In the genomic region with DNA sequence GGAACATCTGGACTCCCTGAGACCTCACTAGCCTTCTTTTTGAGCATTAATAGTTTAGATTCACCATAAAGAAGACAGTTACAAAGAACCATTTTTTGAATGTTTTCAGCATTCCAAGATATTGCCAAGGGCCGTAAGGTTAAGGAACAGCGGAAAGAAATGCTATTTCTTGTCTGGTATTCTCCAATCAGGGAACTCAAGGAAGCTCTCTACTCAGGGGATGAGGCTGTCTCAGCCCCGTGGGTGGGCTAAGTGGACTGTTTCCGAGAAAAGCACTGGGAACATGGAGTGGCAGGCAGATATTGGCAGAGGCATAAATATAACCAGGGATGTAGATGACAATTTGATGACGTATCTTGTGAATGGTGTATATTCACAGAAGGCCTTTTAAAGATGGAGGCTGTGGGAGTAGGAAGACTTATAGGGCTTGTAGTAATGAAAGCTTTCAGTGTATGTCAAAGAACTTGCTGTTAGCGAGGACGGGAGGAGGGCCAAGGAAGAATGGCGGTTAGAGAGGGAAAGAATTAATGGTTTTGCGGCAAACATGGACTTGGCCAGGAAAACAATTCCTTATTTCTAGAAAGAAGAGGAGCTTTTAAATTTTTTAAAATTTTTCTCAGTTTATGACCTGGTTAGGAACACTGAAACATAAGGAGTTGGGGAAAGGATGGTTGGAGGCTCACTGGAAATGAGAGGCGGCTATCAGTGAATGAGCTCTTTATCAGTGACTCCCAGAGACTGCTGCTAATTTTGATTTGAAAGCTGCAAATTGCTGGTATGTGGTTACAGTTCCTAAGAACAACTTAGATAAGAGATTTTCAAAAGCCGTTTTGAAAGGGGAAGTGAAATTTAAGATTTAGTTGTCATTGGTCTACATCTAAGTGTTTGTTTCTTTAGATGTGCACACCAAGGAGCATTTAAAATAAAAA, we compare ENCODE assay signal across 1 cellular context.
TF ChIP-seq lines count a peak whose summit lies in the region.

No MANE protein-coding gene starts in this region.

TF ChIP-seq in GM12878, 131 proteins besides CTCF, POLR2A, EP300 and RAD21 (continued from another document and continues in another):
- TF ChIP-seq, protein P1, sequence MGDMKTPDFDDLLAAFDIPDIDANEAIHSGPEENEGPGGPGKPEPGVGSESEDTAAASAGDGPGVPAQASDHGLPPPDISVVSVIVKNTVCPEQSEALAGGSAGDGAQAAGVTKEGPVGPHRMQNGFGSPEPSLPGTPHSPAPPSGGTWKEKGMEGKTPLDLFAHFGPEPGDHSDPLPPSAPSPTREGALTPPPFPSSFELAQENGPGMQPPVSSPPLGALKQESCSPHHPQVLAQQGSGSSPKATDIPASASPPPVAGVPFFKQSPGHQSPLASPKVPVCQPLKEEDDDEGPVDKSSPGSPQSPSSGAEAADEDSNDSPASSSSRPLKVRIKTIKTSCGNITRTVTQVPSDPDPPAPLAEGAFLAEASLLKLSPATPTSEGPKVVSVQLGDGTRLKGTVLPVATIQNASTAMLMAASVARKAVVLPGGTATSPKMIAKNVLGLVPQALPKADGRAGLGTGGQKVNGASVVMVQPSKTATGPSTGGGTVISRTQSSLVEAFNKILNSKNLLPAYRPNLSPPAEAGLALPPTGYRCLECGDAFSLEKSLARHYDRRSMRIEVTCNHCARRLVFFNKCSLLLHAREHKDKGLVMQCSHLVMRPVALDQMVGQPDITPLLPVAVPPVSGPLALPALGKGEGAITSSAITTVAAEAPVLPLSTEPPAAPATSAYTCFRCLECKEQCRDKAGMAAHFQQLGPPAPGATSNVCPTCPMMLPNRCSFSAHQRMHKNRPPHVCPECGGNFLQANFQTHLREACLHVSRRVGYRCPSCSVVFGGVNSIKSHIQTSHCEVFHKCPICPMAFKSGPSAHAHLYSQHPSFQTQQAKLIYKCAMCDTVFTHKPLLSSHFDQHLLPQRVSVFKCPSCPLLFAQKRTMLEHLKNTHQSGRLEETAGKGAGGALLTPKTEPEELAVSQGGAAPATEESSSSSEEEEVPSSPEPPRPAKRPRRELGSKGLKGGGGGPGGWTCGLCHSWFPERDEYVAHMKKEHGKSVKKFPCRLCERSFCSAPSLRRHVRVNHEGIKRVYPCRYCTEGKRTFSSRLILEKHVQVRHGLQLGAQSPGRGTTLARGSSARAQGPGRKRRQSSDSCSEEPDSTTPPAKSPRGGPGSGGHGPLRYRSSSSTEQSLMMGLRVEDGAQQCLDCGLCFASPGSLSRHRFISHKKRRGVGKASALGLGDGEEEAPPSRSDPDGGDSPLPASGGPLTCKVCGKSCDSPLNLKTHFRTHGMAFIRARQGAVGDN (IDR thresholded peaks at IDR 0.05): no peak
- TF ChIP-seq, protein P2, sequence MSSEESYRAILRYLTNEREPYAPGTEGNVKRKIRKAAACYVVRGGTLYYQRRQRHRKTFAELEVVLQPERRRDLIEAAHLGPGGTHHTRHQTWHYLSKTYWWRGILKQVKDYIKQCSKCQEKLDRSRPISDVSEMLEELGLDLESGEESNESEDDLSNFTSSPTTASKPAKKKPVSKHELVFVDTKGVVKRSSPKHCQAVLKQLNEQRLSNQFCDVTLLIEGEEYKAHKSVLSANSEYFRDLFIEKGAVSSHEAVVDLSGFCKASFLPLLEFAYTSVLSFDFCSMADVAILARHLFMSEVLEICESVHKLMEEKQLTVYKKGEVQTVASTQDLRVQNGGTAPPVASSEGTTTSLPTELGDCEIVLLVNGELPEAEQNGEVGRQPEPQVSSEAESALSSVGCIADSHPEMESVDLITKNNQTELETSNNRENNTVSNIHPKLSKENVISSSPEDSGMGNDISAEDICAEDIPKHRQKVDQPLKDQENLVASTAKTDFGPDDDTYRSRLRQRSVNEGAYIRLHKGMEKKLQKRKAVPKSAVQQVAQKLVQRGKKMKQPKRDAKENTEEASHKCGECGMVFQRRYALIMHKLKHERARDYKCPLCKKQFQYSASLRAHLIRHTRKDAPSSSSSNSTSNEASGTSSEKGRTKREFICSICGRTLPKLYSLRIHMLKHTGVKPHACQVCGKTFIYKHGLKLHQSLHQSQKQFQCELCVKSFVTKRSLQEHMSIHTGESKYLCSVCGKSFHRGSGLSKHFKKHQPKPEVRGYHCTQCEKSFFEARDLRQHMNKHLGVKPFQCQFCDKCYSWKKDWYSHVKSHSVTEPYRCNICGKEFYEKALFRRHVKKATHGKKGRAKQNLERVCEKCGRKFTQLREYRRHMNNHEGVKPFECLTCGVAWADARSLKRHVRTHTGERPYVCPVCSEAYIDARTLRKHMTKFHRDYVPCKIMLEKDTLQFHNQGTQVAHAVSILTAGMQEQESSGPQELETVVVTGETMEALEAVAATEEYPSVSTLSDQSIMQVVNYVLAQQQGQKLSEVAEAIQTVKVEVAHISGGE (CRISPR knock-in tag; IDR thresholded peaks at IDR 0.05): no peak
- TF ChIP-seq IRF3 (IDR thresholded peaks at IDR 0.05): no peak
- TF ChIP-seq SREBF1 (IDR thresholded peaks at IDR 0.05; ENCODE audit: low read length): no peak
- TF ChIP-seq STAT1 (conservative IDR thresholded peaks at IDR 0.05): no peak
- no peak for TF ChIP-seq USF2 (IDR thresholded peaks at IDR 0.05; ENCODE audit: borderline replicate concordance, low read depth, low read length)
- TF ChIP-seq FOXM1 (IDR thresholded peaks at IDR 0.05; ENCODE audit: low read depth, low read length): 0 out of 2 replicates have a peak, but pooled peaks have one; percentile 23
- TF ChIP-seq DPF2 (IDR thresholded peaks at IDR 0.05): peak; percentile 51; the same call in 1 of the 2 replicates
- peak; percentile 53 for TF ChIP-seq MEF2B (IDR thresholded peaks at IDR 0.05; ENCODE audit: partially characterized antibody, poor library complexity, severe bottlenecking)
- TF ChIP-seq CEBPB (IDR thresholded peaks at IDR 0.05; ENCODE audit: borderline replicate concordance in 1 of 2, low read depth in 2 of 2, low read length in 2 of 2): no peak
- TF ChIP-seq POU2F2 (IDR thresholded peaks at IDR 0.05; ENCODE audit: borderline replicate concordance, low read depth, low read length): no peak
- no peak for TF ChIP-seq HDAC2 (IDR thresholded peaks at IDR 0.05)
- TF ChIP-seq MYC (IDR thresholded peaks at IDR 0.05; ENCODE audit: insufficient read depth, insufficient read length, insufficient replicate concordance, low read length, severe bottlenecking): no peak
- no peak for TF ChIP-seq NBN (IDR thresholded peaks at IDR 0.05)
- TF ChIP-seq, protein P3, sequence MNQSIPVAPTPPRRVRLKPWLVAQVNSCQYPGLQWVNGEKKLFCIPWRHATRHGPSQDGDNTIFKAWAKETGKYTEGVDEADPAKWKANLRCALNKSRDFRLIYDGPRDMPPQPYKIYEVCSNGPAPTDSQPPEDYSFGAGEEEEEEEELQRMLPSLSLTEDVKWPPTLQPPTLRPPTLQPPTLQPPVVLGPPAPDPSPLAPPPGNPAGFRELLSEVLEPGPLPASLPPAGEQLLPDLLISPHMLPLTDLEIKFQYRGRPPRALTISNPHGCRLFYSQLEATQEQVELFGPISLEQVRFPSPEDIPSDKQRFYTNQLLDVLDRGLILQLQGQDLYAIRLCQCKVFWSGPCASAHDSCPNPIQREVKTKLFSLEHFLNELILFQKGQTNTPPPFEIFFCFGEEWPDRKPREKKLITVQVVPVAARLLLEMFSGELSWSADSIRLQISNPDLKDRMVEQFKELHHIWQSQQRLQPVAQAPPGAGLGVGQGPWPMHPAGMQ (IDR thresholded peaks at IDR 0.05; ENCODE audit: borderline replicate concordance): no peak
- no peak for TF ChIP-seq HDGF (IDR thresholded peaks at IDR 0.05)
- TF ChIP-seq YY1 (IDR thresholded peaks at IDR 0.05; ENCODE audit: low read depth, low read length): peak; percentile 51
- no peak for TF ChIP-seq ASH2L (IDR thresholded peaks at IDR 0.05; ENCODE audit: borderline replicate concordance, low read depth)
- TF ChIP-seq SIX5 (IDR thresholded peaks at IDR 0.05; ENCODE audit: low read depth, low read length, severe bottlenecking): no peak
- no peak for TF ChIP-seq SUPT20H (IDR thresholded peaks at IDR 0.05; ENCODE audit: borderline replicate concordance, control insufficient read depth, low read depth, low read length)
- TF ChIP-seq ZNF622 (IDR thresholded peaks at IDR 0.05): no peak
- TF ChIP-seq RFX5 (IDR thresholded peaks at IDR 0.05; ENCODE audit: low read depth, low read length): no peak
- TF ChIP-seq CBFB (IDR thresholded peaks at IDR 0.05; ENCODE audit: low read depth): 0 out of 2 replicates have a peak, but pooled peaks have one; percentile 38
- no peak for TF ChIP-seq ZNF384 (IDR thresholded peaks at IDR 0.05; ENCODE audit: borderline replicate concordance, low read depth, low read length)
- TF ChIP-seq, protein P4, sequence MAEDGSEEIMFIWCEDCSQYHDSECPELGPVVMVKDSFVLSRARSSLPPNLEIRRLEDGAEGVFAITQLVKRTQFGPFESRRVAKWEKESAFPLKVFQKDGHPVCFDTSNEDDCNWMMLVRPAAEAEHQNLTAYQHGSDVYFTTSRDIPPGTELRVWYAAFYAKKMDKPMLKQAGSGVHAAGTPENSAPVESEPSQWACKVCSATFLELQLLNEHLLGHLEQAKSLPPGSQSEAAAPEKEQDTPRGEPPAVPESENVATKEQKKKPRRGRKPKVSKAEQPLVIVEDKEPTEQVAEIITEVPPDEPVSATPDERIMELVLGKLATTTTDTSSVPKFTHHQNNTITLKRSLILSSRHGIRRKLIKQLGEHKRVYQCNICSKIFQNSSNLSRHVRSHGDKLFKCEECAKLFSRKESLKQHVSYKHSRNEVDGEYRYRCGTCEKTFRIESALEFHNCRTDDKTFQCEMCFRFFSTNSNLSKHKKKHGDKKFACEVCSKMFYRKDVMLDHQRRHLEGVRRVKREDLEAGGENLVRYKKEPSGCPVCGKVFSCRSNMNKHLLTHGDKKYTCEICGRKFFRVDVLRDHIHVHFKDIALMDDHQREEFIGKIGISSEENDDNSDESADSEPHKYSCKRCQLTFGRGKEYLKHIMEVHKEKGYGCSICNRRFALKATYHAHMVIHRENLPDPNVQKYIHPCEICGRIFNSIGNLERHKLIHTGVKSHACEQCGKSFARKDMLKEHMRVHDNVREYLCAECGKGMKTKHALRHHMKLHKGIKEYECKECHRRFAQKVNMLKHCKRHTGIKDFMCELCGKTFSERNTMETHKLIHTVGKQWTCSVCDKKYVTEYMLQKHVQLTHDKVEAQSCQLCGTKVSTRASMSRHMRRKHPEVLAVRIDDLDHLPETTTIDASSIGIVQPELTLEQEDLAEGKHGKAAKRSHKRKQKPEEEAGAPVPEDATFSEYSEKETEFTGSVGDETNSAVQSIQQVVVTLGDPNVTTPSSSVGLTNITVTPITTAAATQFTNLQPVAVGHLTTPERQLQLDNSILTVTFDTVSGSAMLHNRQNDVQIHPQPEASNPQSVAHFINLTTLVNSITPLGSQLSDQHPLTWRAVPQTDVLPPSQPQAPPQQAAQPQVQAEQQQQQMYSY (CRISPR knock-in tag; IDR thresholded peaks at IDR 0.05): no peak
- TF ChIP-seq NR2F1 (conservative IDR thresholded peaks at IDR 0.05): no peak
- TF ChIP-seq BHLHE40 (IDR thresholded peaks at IDR 0.05; ENCODE audit: borderline replicate concordance in 1 of 2, low read depth in 2 of 2, low read length in 1 of 2): no peak
- no peak for TF ChIP-seq POLR2AphosphoS5 (IDR thresholded peaks at IDR 0.05; ENCODE audit: low read length)
- TF ChIP-seq MXI1 (IDR thresholded peaks at IDR 0.05; ENCODE audit: low read depth, low read length): no peak; the same call in 1 of the 2 replicates
- no peak for TF ChIP-seq JUNB (IDR thresholded peaks at IDR 0.05)
- no peak for TF ChIP-seq CREM (IDR thresholded peaks at IDR 0.05; ENCODE audit: low read depth)
- no peak for TF ChIP-seq CHD1 (IDR thresholded peaks at IDR 0.05; ENCODE audit: low read depth, low read length)
- no peak for TF ChIP-seq NRF1 (conservative IDR thresholded peaks at IDR 0.05; ENCODE audit: low read depth, low read length)
- TF ChIP-seq SPI1 (IDR thresholded peaks at IDR 0.05; ENCODE audit: borderline replicate concordance, insufficient read depth, low read depth, low read length): peak; percentile 95
- no peak for TF ChIP-seq REST (IDR thresholded peaks at IDR 0.05; ENCODE audit: low read depth, low read length)
- no peak for TF ChIP-seq EZH2 (IDR thresholded peaks at IDR 0.05; ENCODE audit: borderline replicate concordance, control insufficient read depth, low read depth, low read length)
- peak; percentile 38; the same call in 1 of the 2 replicates for TF ChIP-seq BCL11A (IDR thresholded peaks at IDR 0.05; ENCODE audit: low read depth, low read length)
- no peak; the same call in none of the 2 replicates for TF ChIP-seq ATF7 (IDR thresholded peaks at IDR 0.05; ENCODE audit: low read depth)
- TF ChIP-seq IKZF1 (conservative IDR thresholded peaks at IDR 0.05): peak; percentile 62; the same call in 1 of the 2 replicates
- TF ChIP-seq MEF2A (IDR thresholded peaks at IDR 0.05; ENCODE audit: insufficient read depth, low read depth, low read length): peak; percentile 81
